In the genomic region with DNA sequence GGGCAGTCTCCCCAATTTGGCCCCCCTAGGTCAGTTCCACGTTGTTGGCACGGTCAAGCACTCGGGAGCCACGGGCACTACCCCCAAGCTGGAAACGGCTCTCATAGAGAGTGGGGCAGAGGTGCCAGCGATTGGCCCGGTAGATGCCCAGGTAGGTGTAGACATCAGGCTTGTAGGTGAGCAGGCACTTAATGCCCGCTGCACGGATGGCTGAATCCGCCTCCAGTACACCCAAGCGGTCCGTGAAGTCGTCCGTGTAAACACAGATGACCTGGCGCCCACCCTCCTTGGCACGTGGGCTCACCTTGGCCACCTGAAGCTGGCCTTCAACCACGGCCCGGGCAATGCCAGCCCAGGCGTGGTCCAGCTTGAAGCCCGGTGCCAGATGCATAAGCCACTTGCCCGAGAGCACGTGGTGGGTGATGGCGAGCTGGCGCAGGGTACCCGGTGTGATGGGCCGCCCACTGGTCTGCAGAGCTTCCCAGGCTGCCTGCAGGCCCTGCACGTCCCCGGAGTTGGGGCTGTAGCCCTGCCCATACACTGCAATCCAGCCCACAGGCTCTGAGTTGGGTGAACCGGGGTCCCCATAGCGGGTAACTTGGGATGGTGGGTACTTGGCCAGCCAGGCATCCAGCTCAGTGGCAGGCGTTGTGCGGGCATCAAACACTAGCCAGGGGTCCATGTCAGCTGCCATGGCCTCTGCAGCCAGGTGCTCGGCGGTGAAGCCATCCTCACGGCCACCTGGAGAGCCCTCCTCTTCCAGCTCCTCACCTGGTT, we compare ENCODE assay signal across 7 cellular contexts. TPM values are rescaled to one million over a fixed set of nuclear protein-coding genes. Genes with fewer than 3 reads are reported as not detected.
A peak's percentile ranks its signal among the peaks of the same experiment; 100 is the strongest.
DNase-seq lines count a peak whose midpoint lies in the region; ATAC-seq, FAIRE-seq and TF ChIP-seq lines count a peak whose summit lies in the region.

No MANE protein-coding gene starts in this region.

- DNase-seq in activated naive CD8-positive, alpha-beta T cell treated with anti-CD3 and anti-CD28 coated beads, Interleukin-2, amount 50 U/mL, for 24 hours: no peak
- DNase-seq in kidney (peak; percentile 80), substantia nigra (lab: John Stamatoyannopoulos, UW) (peak in 1 of 49 donors; percentile 64), GM10248 (ENCODE audit: extremely low spot score) (no peak), omental fat pad (ENCODE audit: low spot score) (no peak)

- H3K4me3 Mint-ChIP-seq in activated naive CD8-positive, alpha-beta T cell treated with anti-CD3 and anti-CD28 coated beads, Interleukin-2, amount 50 U/mL, for 24 hours: peak overlapping the region; percentile 90

- H3K27ac ChIP-seq in HUES48 (ENCODE audit: low read depth, low read length) (no peak overlapping the region), kidney (ENCODE audit: low read depth in 2 of 2, low read length in 2 of 2) (no peak overlapping the region), substantia nigra (ENCODE audit: low read depth, low read length, poor library complexity, severe bottlenecking) (peak overlapping the region; percentile 86)

- peaks cover 6% of the 10 kb centered on the region for H3K36me3 Mint-ChIP-seq in activated naive CD8-positive, alpha-beta T cell treated with anti-CD3 and anti-CD28 coated beads, Interleukin-2, amount 50 U/mL, for 24 hours (ENCODE audit: low read depth)

- no peaks in the 10 kb centered on the region for H3K27me3 Mint-ChIP-seq in activated naive CD8-positive, alpha-beta T cell treated with anti-CD3 and anti-CD28 coated beads, Interleukin-2, amount 50 U/mL, for 24 hours

- no peaks in the 10 kb centered on the region for H3K27me3 ChIP-seq in HUES48 (ENCODE audit: control insufficient read depth, insufficient read depth, low read length)

- peaks cover 16% of the 10 kb centered on the region for H3K36me3 ChIP-seq in HUES48 (ENCODE audit: control insufficient read depth, insufficient read depth, low read length)
- peaks cover under 1% of the 10 kb centered on the region in 2 donors for H3K36me3 ChIP-seq in kidney (ENCODE audit: control insufficient read depth in 1 of 2, insufficient read depth in 2 of 2, low read length in 2 of 2)

- no peak overlapping the region; the same call in 1 of the 2 replicates for H3K9ac ChIP-seq in HUES48 (ENCODE audit: low read depth, low read length)
- H3K9ac ChIP-seq in kidney (ENCODE audit: low read length in 2 of 2): peak overlapping the region; percentile 26 to 97

- intact Hi-C loops in kidney (cut with DNase I): no loop called here

- peak overlapping the region; percentile 78 for H3K27ac Mint-ChIP-seq in activated naive CD8-positive, alpha-beta T cell treated with anti-CD3 and anti-CD28 coated beads, Interleukin-2, amount 50 U/mL, for 24 hours

- H3K9me3 ChIP-seq in HUES48 (ENCODE audit: control insufficient read depth, insufficient read depth, low read length) (no peaks in the 10 kb centered on the region), kidney (ENCODE audit: control insufficient read depth in 1 of 2, low read length in 2 of 2) (no peaks in the 10 kb centered on the region)

- CTCF ChIA-PET in GM10248 (lab: Yijun Ruan, JAX): interaction anchor here (0.9 to 1.9 kb wide), 6 partner anchors 11 to 127 kb away, joined by 3 to 9 read pairs (median 4); a partner anchor contains a TSS

- H3K4me3 ChIP-seq in HUES48 (ENCODE audit: low read depth, low read length): peak overlapping the region; percentile 88
- H3K4me3 ChIP-seq in kidney (ENCODE audit: low read length in 2 of 2): peak overlapping the region; percentile 57 to 97

- H3K4me1 ChIP-seq in HUES48 (ENCODE audit: control insufficient read depth, insufficient read depth, low read length): peaks cover 13% of the 10 kb centered on the region; the same call in 1 of the 2 replicates
- peaks cover 21 to 36% of the 10 kb centered on the region in 2 donors for H3K4me1 ChIP-seq in kidney (ENCODE audit: control insufficient read depth in 1 of 2, insufficient read depth in 1 of 2, low read depth in 1 of 2, low read length in 2 of 2)

- POLR2A ChIA-PET in GM10248 (lab: Yijun Ruan, JAX): interaction anchor here (0.6 kb wide), 2 partner anchors 53 to 1157 kb away, joined by 3 to 7 read pairs; no protein-coding TSS in a partner anchor

- no peak for FAIRE-seq in kidney (lab: Jason Lieb, UNC)

- H3K4me1 Mint-ChIP-seq in activated naive CD8-positive, alpha-beta T cell treated with anti-CD3 and anti-CD28 coated beads, Interleukin-2, amount 50 U/mL, for 24 hours: peaks cover 50% of the 10 kb centered on the region

- no peak for ATAC-seq in activated naive CD8-positive, alpha-beta T cell treated with anti-CD3 and anti-CD28 coated beads, Interleukin-2, amount 50 U/mL, for 24 hours
- ATAC-seq in omental fat pad (ENCODE audit: low FRiP score): no peak
- no peak for ATAC-seq in GM21390 (IDR thresholded peaks at IDR 0.05; ENCODE audit: unreplicated experiment)

- H3K9me3 Mint-ChIP-seq in activated naive CD8-positive, alpha-beta T cell treated with anti-CD3 and anti-CD28 coated beads, Interleukin-2, amount 50 U/mL, for 24 hours: no peaks in the 10 kb centered on the region

- no peak for TF ChIP-seq CTCF in kidney (IDR thresholded peaks at IDR 0.05; ENCODE audit: borderline replicate concordance, extremely low read depth, insufficient read depth)
- no peak for TF ChIP-seq CTCF in GM10248 (IDR thresholded peaks at IDR 0.05; ENCODE audit: control extremely low read depth, extremely low read depth, low read depth, missing control alignments)
- no peak for TF ChIP-seq CTCF in omental fat pad (IDR thresholded peaks at IDR 0.05)

RNA-seq across cellular contexts. Expression of a gene that starts 1.2 kb away (rescaled TPM):
- 38.0 TPM for total RNA-seq in kidney
- polyA plus RNA-seq in kidney (ENCODE audit: insufficient read depth, low read depth, low replicate concordance): 52.0 TPM
- 10 to 100 TPM; 14.0 to 18.8 (median 17.5) TPM for total RNA-seq in omental fat pad

RNA-seq across cellular contexts. Expression of a gene that starts 1.6 kb away (rescaled TPM):
- total RNA-seq in kidney (51.2 TPM), omental fat pad (10 to 100 TPM; 53.0 to 88.6 (median 72.5) TPM)
- polyA plus RNA-seq in kidney (ENCODE audit: insufficient read depth, low read depth, low replicate concordance): 150 TPM

RNA-seq across cellular contexts. Expression of a gene that starts 17.4 kb away (rescaled TPM):
- 3.2 TPM for total RNA-seq in kidney
- polyA plus RNA-seq in kidney (ENCODE audit: insufficient read depth, low read depth, low replicate concordance): 0.37 TPM
- total RNA-seq in omental fat pad: 100 to 1,000 TPM in 2 of 4 donors, 10 to 100 TPM in 1, 1 to 10 TPM in 1; 2.8 to 223 (median 57.0) TPM

RNA-seq across cellular contexts. Expression of a gene that starts 27.1 kb away (rescaled TPM):
- total RNA-seq in kidney: 26.1 TPM
- polyA plus RNA-seq in kidney (ENCODE audit: insufficient read depth, low read depth, low replicate concordance): 31.8 TPM
- 10 to 100 TPM; 40.2 to 85.9 (median 59.4) TPM for total RNA-seq in omental fat pad

RNA-seq across cellular contexts. Expression of a gene that starts 27.7 kb away (rescaled TPM):
- not detected for total RNA-seq in kidney
- not detected for polyA plus RNA-seq in kidney (ENCODE audit: insufficient read depth, low read depth, low replicate concordance)
- under 1 TPM in 1 of 4 donors, not detected in 3; 0.24 TPM for total RNA-seq in omental fat pad
